1 cellular context compared by ENCODE assay signal in genomic region chr7:101218236-101219130, GRCh38.
TF ChIP-seq lines count a peak whose summit lies in the region.

No MANE protein-coding gene starts in this region.

TF ChIP-seq in HepG2, 621 proteins besides CTCF, POLR2A, EP300 and RAD21 (continued from another document and continues in another):
- TF ChIP-seq SNAPC4 (CRISPR knock-in tag; IDR thresholded peaks at IDR 0.05) (peak; percentile 64; the same call in 1 of the 2 replicates), HNRNPH1 (optimal IDR thresholded peaks at IDR 0.05; ENCODE audit: low read depth, low read length) (no peak), AFF4 (CRISPR knock-in tag; IDR thresholded peaks at IDR 0.05) (no peak), GABPA (IDR thresholded peaks at IDR 0.05; ENCODE audit: low read depth, low read length) (no peak), GABPA (CRISPR knock-in tag; IDR thresholded peaks at IDR 0.05; ENCODE audit: low read depth) (peak; percentile 75; the same call in 1 of the 2 replicates), ZSCAN21 (CRISPR knock-in tag; IDR thresholded peaks at IDR 0.05; ENCODE audit: borderline replicate concordance) (no peak), PHF20 (CRISPR knock-in tag; IDR thresholded peaks at IDR 0.05) (peak; percentile 55; the same call in 1 of the 2 replicates), HMGA1 (CRISPR knock-in tag; conservative IDR thresholded peaks at IDR 0.05) (no peak), ZNF605 (CRISPR knock-in tag; IDR thresholded peaks at IDR 0.05) (peak; percentile 60), RFXAP (CRISPR knock-in tag; IDR thresholded peaks at IDR 0.05; ENCODE audit: borderline replicate concordance) (no peak), ZNF883 (CRISPR knock-in tag; IDR thresholded peaks at IDR 0.05; ENCODE audit: not compliant biosample characterization) (peak; percentile 33), KLF13 (CRISPR knock-in tag; IDR thresholded peaks at IDR 0.05) (no peak), ZNF121 (CRISPR knock-in tag; IDR thresholded peaks at IDR 0.05) (peak; percentile 100), TFDP1 (CRISPR knock-in tag; IDR thresholded peaks at IDR 0.05; ENCODE audit: borderline replicate concordance) (no peak), SMAD9 (CRISPR knock-in tag; IDR thresholded peaks at IDR 0.05) (no peak), ZNF30 (CRISPR knock-in tag; IDR thresholded peaks at IDR 0.05) (no peak), MEF2D (CRISPR knock-in tag; IDR thresholded peaks at IDR 0.05) (peak; percentile 38; the same call in 1 of the 2 replicates), JUND (CRISPR knock-in tag; IDR thresholded peaks at IDR 0.05) (no peak), AGO2 (optimal IDR thresholded peaks at IDR 0.05; ENCODE audit: low read depth, low read length) (no peak), GMEB1 (CRISPR knock-in tag; IDR thresholded peaks at IDR 0.05; ENCODE audit: borderline replicate concordance) (no peak), PTBP1 (IDR thresholded peaks at IDR 0.05; ENCODE audit: low read depth, low read length, poor library complexity, severe bottlenecking) (no peak), RFX3 (CRISPR knock-in tag; IDR thresholded peaks at IDR 0.05) (no peak), ZFP36 (IDR thresholded peaks at IDR 0.05; ENCODE audit: borderline replicate concordance, low read depth, low read length, partially characterized antibody) (no peak), ZNF143 (CRISPR knock-in tag; IDR thresholded peaks at IDR 0.05) (no peak), ARNT2 (CRISPR knock-in tag; IDR thresholded peaks at IDR 0.05; ENCODE audit: low read depth) (peak; percentile 43; the same call in 1 of the 2 replicates), KDM5B (CRISPR knock-in tag; IDR thresholded peaks at IDR 0.05; ENCODE audit: borderline replicate concordance) (peak; percentile 38; the same call in 1 of the 2 replicates), GATAD1 (CRISPR knock-in tag; IDR thresholded peaks at IDR 0.05) (peak; percentile 53), PHF8 (CRISPR knock-in tag; IDR thresholded peaks at IDR 0.05) (peak; percentile 53), ISX (CRISPR knock-in tag; conservative IDR thresholded peaks at IDR 0.05) (no peak), KDM2A (CRISPR knock-in tag; IDR thresholded peaks at IDR 0.05; ENCODE audit: borderline replicate concordance, low read depth) (peak; percentile 14; the same call in 1 of the 2 replicates), ZNF646 (CRISPR knock-in tag; IDR thresholded peaks at IDR 0.05) (no peak), ZNF432 (CRISPR knock-in tag; IDR thresholded peaks at IDR 0.05; ENCODE audit: borderline replicate concordance) (no peak), CAMTA2 (CRISPR knock-in tag; IDR thresholded peaks at IDR 0.05; ENCODE audit: borderline replicate concordance) (no peak), TOPORS (CRISPR knock-in tag; IDR thresholded peaks at IDR 0.05) (no peak), DBP (CRISPR knock-in tag; IDR thresholded peaks at IDR 0.05; ENCODE audit: not compliant biosample characterization) (no peak), ZNF414 (CRISPR knock-in tag; IDR thresholded peaks at IDR 0.05) (0 out of 2 replicates have a peak, but pooled peaks have one; percentile 35), ZNF333 (CRISPR knock-in tag; IDR thresholded peaks at IDR 0.05; ENCODE audit: borderline replicate concordance) (peak; percentile 13; the same call in 1 of the 2 replicates), KDM5A (IDR thresholded peaks at IDR 0.05; ENCODE audit: borderline replicate concordance, low read length) (peak; percentile 77; the same call in 1 of the 2 replicates), TRIM24 (CRISPR knock-in tag; IDR thresholded peaks at IDR 0.05) (no peak), ATF4 (CRISPR knock-in tag; IDR thresholded peaks at IDR 0.05) (no peak), SALL1 (CRISPR knock-in tag; IDR thresholded peaks at IDR 0.05) (0 out of 2 replicates have a peak, but pooled peaks have one; percentile 15), NFKB2 (CRISPR knock-in tag; IDR thresholded peaks at IDR 0.05; ENCODE audit: borderline replicate concordance) (no peak), GZF1 (CRISPR knock-in tag; IDR thresholded peaks at IDR 0.05) (peak; percentile 56), U2AF2 (IDR thresholded peaks at IDR 0.05; ENCODE audit: low read depth, low read length) (no peak)
